1 cellular context compared by ENCODE assay signal in the genomic region with DNA sequence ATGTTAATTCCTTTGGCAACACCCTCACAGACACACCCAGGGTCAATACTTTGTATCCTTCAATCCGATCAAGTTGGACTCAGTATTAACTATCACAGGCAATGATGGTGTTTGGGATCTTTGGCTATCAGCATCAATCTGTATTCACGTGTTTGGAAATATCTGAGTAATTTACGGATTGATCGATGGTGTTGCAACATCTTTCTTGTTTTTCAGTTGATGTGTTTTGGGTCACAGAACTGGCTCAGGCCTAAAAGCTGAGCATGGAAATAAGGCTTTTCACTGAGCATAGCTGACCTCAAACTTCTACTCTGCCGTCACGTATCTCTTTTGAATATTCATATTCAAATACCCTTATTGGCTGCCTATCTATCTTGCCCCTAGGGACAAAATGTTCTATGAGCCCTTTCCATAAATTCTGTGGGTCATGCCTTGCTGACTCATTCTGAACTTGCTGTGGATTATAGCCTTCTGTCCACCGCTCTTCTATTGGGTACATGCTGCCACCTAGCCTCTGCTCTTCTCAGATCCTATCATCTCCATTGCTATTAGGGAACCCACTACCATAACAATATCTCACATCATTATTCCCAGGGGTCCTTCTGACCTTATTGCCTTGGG.
TF ChIP-seq lines count a peak whose summit lies in the region.

No MANE protein-coding gene starts in this region.

TF ChIP-seq in K562, 482 proteins besides CTCF, POLR2A, EP300 and RAD21 (continued from another document):
- TF ChIP-seq, protein P1, sequence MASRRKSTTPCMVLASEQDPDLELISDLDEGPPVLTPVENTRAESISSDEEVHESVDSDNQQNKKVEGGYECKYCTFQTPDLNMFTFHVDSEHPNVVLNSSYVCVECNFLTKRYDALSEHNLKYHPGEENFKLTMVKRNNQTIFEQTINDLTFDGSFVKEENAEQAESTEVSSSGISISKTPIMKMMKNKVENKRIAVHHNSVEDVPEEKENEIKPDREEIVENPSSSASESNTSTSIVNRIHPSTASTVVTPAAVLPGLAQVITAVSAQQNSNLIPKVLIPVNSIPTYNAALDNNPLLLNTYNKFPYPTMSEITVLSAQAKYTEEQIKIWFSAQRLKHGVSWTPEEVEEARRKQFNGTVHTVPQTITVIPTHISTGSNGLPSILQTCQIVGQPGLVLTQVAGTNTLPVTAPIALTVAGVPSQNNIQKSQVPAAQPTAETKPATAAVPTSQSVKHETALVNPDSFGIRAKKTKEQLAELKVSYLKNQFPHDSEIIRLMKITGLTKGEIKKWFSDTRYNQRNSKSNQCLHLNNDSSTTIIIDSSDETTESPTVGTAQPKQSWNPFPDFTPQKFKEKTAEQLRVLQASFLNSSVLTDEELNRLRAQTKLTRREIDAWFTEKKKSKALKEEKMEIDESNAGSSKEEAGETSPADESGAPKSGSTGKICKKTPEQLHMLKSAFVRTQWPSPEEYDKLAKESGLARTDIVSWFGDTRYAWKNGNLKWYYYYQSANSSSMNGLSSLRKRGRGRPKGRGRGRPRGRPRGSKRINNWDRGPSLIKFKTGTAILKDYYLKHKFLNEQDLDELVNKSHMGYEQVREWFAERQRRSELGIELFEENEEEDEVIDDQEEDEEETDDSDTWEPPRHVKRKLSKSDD (conservative IDR thresholded peaks at IDR 0.05; ENCODE audit: low read length) = no peak
- TF ChIP-seq MAFG (tag; conservative IDR thresholded peaks at IDR 0.05) = peak; percentile 86
- no peak for TF ChIP-seq SETDB1 (IDR thresholded peaks at IDR 0.05; ENCODE audit: low read length)
- TF ChIP-seq, protein P2, sequence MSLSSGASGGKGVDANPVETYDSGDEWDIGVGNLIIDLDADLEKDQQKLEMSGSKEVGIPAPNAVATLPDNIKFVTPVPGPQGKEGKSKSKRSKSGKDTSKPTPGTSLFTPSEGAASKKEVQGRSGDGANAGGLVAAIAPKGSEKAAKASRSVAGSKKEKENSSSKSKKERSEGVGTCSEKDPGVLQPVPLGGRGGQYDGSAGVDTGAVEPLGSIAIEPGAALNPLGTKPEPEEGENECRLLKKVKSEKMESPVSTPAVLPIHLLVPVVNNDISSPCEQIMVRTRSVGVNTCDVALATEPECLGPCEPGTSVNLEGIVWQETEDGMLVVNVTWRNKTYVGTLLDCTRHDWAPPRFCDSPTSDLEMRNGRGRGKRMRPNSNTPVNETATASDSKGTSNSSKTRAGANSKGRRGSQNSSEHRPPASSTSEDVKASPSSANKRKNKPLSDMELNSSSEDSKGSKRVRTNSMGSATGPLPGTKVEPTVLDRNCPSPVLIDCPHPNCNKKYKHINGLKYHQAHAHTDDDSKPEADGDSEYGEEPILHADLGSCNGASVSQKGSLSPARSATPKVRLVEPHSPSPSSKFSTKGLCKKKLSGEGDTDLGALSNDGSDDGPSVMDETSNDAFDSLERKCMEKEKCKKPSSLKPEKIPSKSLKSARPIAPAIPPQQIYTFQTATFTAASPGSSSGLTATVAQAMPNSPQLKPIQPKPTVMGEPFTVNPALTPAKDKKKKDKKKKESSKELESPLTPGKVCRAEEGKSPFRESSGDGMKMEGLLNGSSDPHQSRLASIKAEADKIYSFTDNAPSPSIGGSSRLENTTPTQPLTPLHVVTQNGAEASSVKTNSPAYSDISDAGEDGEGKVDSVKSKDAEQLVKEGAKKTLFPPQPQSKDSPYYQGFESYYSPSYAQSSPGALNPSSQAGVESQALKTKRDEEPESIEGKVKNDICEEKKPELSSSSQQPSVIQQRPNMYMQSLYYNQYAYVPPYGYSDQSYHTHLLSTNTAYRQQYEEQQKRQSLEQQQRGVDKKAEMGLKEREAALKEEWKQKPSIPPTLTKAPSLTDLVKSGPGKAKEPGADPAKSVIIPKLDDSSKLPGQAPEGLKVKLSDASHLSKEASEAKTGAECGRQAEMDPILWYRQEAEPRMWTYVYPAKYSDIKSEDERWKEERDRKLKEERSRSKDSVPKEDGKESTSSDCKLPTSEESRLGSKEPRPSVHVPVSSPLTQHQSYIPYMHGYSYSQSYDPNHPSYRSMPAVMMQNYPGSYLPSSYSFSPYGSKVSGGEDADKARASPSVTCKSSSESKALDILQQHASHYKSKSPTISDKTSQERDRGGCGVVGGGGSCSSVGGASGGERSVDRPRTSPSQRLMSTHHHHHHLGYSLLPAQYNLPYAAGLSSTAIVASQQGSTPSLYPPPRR (CRISPR knock-in tag; IDR thresholded peaks at IDR 0.05; ENCODE audit: borderline replicate concordance) = no peak
- TF ChIP-seq NFE2 (IDR thresholded peaks at IDR 0.05; ENCODE audit: low read depth) = peak; percentile 92
- TF ChIP-seq COPS2 (conservative IDR thresholded peaks at IDR 0.05) = no peak
- TF ChIP-seq MAFK (IDR thresholded peaks at IDR 0.05; ENCODE audit: low read length) = peak; percentile 74; the same call in 1 of the 2 replicates
- 0 out of 2 replicates have a peak, but pooled peaks have one; percentile 26 for TF ChIP-seq SMC3 (conservative IDR thresholded peaks at IDR 0.05; ENCODE audit: insufficient read depth, low read depth, low read length)
- no peak for TF ChIP-seq HCFC1 (IDR thresholded peaks at IDR 0.05; ENCODE audit: low read depth, low read length)
- no peak for TF ChIP-seq NFIX (CRISPR knock-in tag; IDR thresholded peaks at IDR 0.05; ENCODE audit: low read depth)
- no peak for TF ChIP-seq SAFB2 (IDR thresholded peaks at IDR 0.05; ENCODE audit: borderline replicate concordance, low read depth, low read length, severe bottlenecking)
- no peak for TF ChIP-seq NR2C2 (CRISPR knock-in tag; IDR thresholded peaks at IDR 0.05)
- TF ChIP-seq NR2C2 (tag; IDR thresholded peaks at IDR 0.05) = no peak
- TF ChIP-seq MBD2 (IDR thresholded peaks at IDR 0.05; ENCODE audit: borderline replicate concordance, low read depth) = no peak
- TF ChIP-seq, protein P3, sequence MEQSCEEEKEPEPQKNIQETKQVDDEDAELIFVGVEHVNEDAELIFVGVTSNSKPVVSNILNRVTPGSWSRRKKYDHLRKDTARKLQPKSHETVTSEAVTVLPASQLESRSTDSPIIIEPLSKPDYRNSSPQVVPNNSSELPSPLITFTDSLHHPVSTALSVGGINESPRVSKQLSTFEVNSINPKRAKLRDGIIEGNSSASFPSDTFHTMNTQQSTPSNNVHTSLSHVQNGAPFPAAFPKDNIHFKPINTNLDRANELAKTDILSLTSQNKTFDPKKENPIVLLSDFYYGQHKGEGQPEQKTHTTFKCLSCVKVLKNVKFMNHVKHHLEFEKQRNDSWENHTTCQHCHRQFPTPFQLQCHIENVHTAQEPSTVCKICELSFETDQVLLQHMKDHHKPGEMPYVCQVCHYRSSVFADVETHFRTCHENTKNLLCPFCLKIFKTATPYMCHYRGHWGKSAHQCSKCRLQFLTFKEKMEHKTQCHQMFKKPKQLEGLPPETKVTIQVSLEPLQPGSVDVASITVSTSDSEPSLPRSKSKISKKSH (CRISPR knock-in tag; IDR thresholded peaks at IDR 0.05) = no peak
- peak; percentile 61; the same call in 1 of the 2 replicates for TF ChIP-seq ARID2 (IDR thresholded peaks at IDR 0.05)
- TF ChIP-seq CC2D1A (IDR thresholded peaks at IDR 0.05) = 0 out of 2 replicates have a peak, but pooled peaks have one; percentile 48
- no peak for TF ChIP-seq ZNF232 (CRISPR knock-in tag; IDR thresholded peaks at IDR 0.05)
- no peak for TF ChIP-seq CEBPG (CRISPR knock-in tag; IDR thresholded peaks at IDR 0.05)
- TF ChIP-seq CEBPG (tag; conservative IDR thresholded peaks at IDR 0.05 in 1 of 2, IDR thresholded peaks at IDR 0.05 in 1 of 2) = 0 out of 4 replicates have a peak, but pooled peaks of 1 of the 2 experiments have one; percentile 19
- TF ChIP-seq, protein P4, sequence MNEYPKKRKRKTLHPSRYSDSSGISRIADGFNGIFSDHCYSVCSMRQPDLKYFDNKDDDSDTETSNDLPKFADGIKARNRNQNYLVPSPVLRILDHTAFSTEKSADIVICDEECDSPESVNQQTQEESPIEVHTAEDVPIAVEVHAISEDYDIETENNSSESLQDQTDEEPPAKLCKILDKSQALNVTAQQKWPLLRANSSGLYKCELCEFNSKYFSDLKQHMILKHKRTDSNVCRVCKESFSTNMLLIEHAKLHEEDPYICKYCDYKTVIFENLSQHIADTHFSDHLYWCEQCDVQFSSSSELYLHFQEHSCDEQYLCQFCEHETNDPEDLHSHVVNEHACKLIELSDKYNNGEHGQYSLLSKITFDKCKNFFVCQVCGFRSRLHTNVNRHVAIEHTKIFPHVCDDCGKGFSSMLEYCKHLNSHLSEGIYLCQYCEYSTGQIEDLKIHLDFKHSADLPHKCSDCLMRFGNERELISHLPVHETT (CRISPR knock-in tag; conservative IDR thresholded peaks at IDR 0.05 in 1 of 2, IDR thresholded peaks at IDR 0.05 in 1 of 2) = no peak
- 0 out of 2 replicates have a peak, but pooled peaks have one; percentile 19 for TF ChIP-seq DPF2 (IDR thresholded peaks at IDR 0.05)
